In the genomic region with DNA sequence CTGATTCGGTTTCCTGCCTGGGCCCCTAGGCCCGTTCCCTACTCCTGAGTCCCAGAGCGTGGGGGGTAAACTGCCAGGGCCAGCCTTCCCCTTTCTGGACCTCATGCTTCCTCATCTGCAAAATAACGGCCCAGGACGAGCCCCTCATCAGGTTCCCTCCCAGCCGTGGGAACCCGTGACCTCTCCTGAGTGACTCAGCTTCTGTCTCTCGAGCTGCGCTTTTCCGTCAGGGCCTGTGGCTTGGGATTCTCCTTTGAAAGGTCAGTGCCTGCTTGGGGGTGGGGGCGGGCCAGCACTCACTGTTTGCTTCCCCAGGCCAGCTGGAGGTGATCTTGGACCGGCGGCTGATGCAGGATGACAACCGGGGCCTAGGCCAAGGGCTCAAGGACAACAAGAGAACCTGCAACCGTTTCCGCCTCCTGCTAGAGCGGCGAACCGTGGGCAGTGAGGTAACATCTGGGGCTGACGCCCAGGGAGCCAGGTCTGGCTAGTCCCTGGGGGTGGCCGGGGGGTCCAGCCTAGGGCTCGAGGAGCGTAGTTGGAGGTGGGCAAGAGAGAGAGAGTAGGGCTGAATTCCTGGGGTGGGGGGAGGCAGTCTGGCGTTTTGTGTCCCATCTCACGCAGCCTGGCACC, we compare ENCODE assay signal across 6 cellular contexts. TPM values are rescaled to one million over a fixed set of nuclear protein-coding genes. Genes with fewer than 3 reads are reported as not detected.
A peak's percentile ranks its signal among the peaks of the same experiment; 100 is the strongest.
DNase-seq lines count a peak whose midpoint lies in the region; ATAC-seq and TF ChIP-seq lines count a peak whose summit lies in the region.

No MANE protein-coding gene starts in this region.

- peak overlapping the region; percentile 52 to 82 (median 76) for H3K9ac ChIP-seq in skeletal muscle tissue (ENCODE audit: low read depth in 1 of 3, low read length in 3 of 3)

- no peak for TF ChIP-seq CTCF in left ventricle myocardium inferior (IDR thresholded peaks at IDR 0.05; ENCODE audit: borderline replicate concordance)

- intact Hi-C loops in left ventricle myocardium inferior (cut with micrococcal nuclease) = no loop called here

- ATAC-seq in HG03135 (IDR thresholded peaks at IDR 0.05; ENCODE audit: unreplicated experiment) = no peak

- peak overlapping the region; percentile 0; the same call in 1 of the 2 replicates for H3K4me3 ChIP-seq in SJCRH30
- H3K4me3 ChIP-seq in left ventricle myocardium inferior = peak overlapping the region; percentile 57
- peak overlapping the region in 2 of 3 donors; percentile 47 to 69 for H3K4me3 ChIP-seq in skeletal muscle tissue (ENCODE audit: low read length in 3 of 3)

- no peaks in the 10 kb centered on the region for H3K27me3 ChIP-seq in SJCRH30
- no peaks in the 10 kb centered on the region for H3K27me3 ChIP-seq in left ventricle myocardium inferior (ENCODE audit: low read depth)
- no peaks in the 10 kb centered on the region for H3K27me3 ChIP-seq in skeletal muscle tissue (ENCODE audit: control insufficient read depth in 3 of 3, insufficient read depth in 3 of 3, low read length in 3 of 3)

- H3K4me1 ChIP-seq in SJCRH30 (peaks cover 31% of the 10 kb centered on the region), left ventricle myocardium inferior (peaks cover 62% of the 10 kb centered on the region), skeletal muscle tissue (ENCODE audit: control insufficient read depth in 3 of 3, insufficient read depth in 3 of 3, low read length in 3 of 3) (peaks cover 20 to 49% (median 48%) of the 10 kb centered on the region in 3 donors)

- H3K27ac ChIP-seq in SJCRH30 = peak overlapping the region; percentile 96
- H3K27ac ChIP-seq in left ventricle myocardium inferior (replicated peaks) = peak overlapping the region; percentile 91
- H3K27ac ChIP-seq in skeletal muscle tissue (ENCODE audit: low read depth, low read length) = peak overlapping the region; percentile 92

- H3K9me3 ChIP-seq in SJCRH30 (replicated peaks) (no peaks in the 10 kb centered on the region), left ventricle myocardium inferior (replicated peaks) (no peaks in the 10 kb centered on the region), skeletal muscle tissue (ENCODE audit: control insufficient read depth in 3 of 3, low read length in 3 of 3) (no peaks in the 10 kb centered on the region)

- DNase-seq in SJCRH30 (peak; percentile 78 to 83), left ventricle myocardium inferior (peak; percentile 72), AG08395 (ENCODE audit: low spot score) (no peak)
- no peak for DNase-seq in activated CD4-positive, alpha-beta T cell treated with anti-CD3 and anti-CD28 coated beads for 4 hours

- H3K36me3 ChIP-seq in SJCRH30 (no peaks in the 10 kb centered on the region; the same call in 1 of the 2 replicates), left ventricle myocardium inferior (peaks cover 98% of the 10 kb centered on the region), skeletal muscle tissue (ENCODE audit: control insufficient read depth in 3 of 3, insufficient read depth in 3 of 3, low read length in 3 of 3) (peaks cover 83 to 92% (median 84%) of the 10 kb centered on the region in 3 donors)

RNA-seq across cellular contexts. Expression of gene MAN2A2, which starts 12.8 kb away (rescaled TPM):
- 11.0 and 12.6 TPM in 2 replicates for total RNA-seq in SJCRH30 (2014; rRNA removed; shearing (Covaris generic))
- 95.4 TPM for total RNA-seq in left ventricle myocardium inferior
- total RNA-seq in skeletal muscle tissue = 14.1 TPM

RNA-seq across cellular contexts. Expression of gene HDDC3, which starts 16.4 kb away (rescaled TPM):
- total RNA-seq in SJCRH30 (2014; rRNA removed; shearing (Covaris generic)) = 4.6 and 4.7 TPM in 2 replicates
- total RNA-seq in left ventricle myocardium inferior (12.7 TPM), skeletal muscle tissue (5.7 TPM)

RNA-seq across cellular contexts. Expression of gene UNC45A, which starts 19.2 kb away (rescaled TPM):
- total RNA-seq in SJCRH30 (2014; rRNA removed; shearing (Covaris generic)) = 40.7 and 42.4 TPM in 2 replicates
- total RNA-seq in left ventricle myocardium inferior = 21.9 TPM
- total RNA-seq in skeletal muscle tissue = 30.3 TPM

RNA-seq across cellular contexts. Expression of gene FES, which starts 31.6 kb away (rescaled TPM):
- 0.25 and 1.1 TPM in 2 replicates for total RNA-seq in SJCRH30 (2014; rRNA removed; shearing (Covaris generic))
- 11.9 TPM for total RNA-seq in left ventricle myocardium inferior
- 19.8 TPM for total RNA-seq in skeletal muscle tissue

RNA-seq across cellular contexts. Expression of gene RCCD1, which starts 38.8 kb away (rescaled TPM):
- 6.8 and 8.6 TPM in 2 replicates for total RNA-seq in SJCRH30 (2014; rRNA removed; shearing (Covaris generic))
- total RNA-seq in left ventricle myocardium inferior (10.9 TPM), skeletal muscle tissue (11.5 TPM)

Comparison
In these comparisons a context has a peak if more than half of its experiments do, and no peak if none do; other contexts are left out.
1. DNase-seq: peak in SJCRH30 (2 of 2) and left ventricle myocardium inferior (single experiment); none in AG08395 (single experiment) and activated CD4-positive, alpha-beta T cell treated with anti-CD3 and anti-CD28 coated beads for 4 hours (0 of 2).
2. H3K4me3 ChIP-seq: peak in every context shown above with its lines; median percentile 58 in skeletal muscle tissue; 57 in left ventricle myocardium inferior; 0 in SJCRH30.
3. Peak in every context shown above with its lines, with median percentiles within 50 percentile points of each other: H3K27ac ChIP-seq.